In genomic region chr3:126649556-126650092, GRCh38 we compare ENCODE assay signal across 23 cellular contexts.
"Had no signal": no experiment of that assay in that cellular context is flagged by ENCODE, and none has a peak within 500 bp of the region (broad histone marks: within the 10 kb centered on the region; RNA-seq: fewer than 3 reads in every experiment).

No MANE protein-coding gene starts in this region.

- H3K36me3 Mint-ChIP-seq: activated naive CD4-positive, alpha-beta T cell treated with anti-CD3 and anti-CD28 coated beads, Interleukin-2, amount 50 U/mL, for 24 hours; WTC11 had no signal

- H3K27ac Mint-ChIP-seq: activated CD8-positive, alpha-beta T cell treated with anti-CD3 and anti-CD28 coated beads, Interleukin-2, amount 10 ng/mL, durations not matched to agents 7 days and 5 days; activated naive CD4-positive, alpha-beta T cell treated with anti-CD3 and anti-CD28 coated beads, Interleukin-2, amount 50 U/mL, for 24 hours; T-helper 17 cell; WTC11 had no signal

- H3K4me1 Mint-ChIP-seq: T-helper 17 cell had no signal

- DNase-seq: activated CD4-positive, alpha-beta T cell treated with anti-CD3 and anti-CD28 coated beads for 48 hours; activated CD4-positive, alpha-beta T cell treated with anti-CD3 and anti-CD28 coated beads, Interleukin-2, amount 50 U/mL, for 4 hours; activated CD4-positive, CD25-positive, alpha-beta regulatory T cell treated with anti-CD3 and anti-CD28 coated beads, Interleukin-2, amount 50 U/mL, for 72 hours; activated CD8-positive, alpha-beta memory T cell treated with anti-CD3 and anti-CD28 coated beads, Interleukin-2, amount 50 U/mL, for 48 hours; activated CD8-positive, alpha-beta T cell treated with anti-CD3 and anti-CD28 coated beads, Interleukin-2, amount 10 ng/mL, durations not matched to agents 7 days and 5 days; activated effector memory CD4-positive, alpha-beta T cell treated with Interleukin-2 at 50 U/mL for 16 hours; activated naive CD4-positive, alpha-beta T cell; activated T-cell treated with anti-CD3 and anti-CD28 coated beads, Interleukin-2, amount 50 U/mL, for 1 hour; aorta; body of pancreas; Kasumi-1; NCI-H1105 treated with DMSO at 0.1 percent for 48 hours; NCI-H1436 treated with DMSO at 0.1 percent for 48 hours; NCI-H187 treated with DMSO at 0.1 percent for 48 hours; NCI-H2081 treated with DMSO at 0.1 percent for 48 hours; NCI-H446; NCI-H524; SIG-M5; T-helper 17 cell; T-helper 9 cell had no signal

- H3K4me3 ChIP-seq: body of pancreas, cardiac muscle cell had no signal

- H3K27me3 Mint-ChIP-seq: activated naive CD4-positive, alpha-beta T cell treated with anti-CD3 and anti-CD28 coated beads, Interleukin-2, amount 50 U/mL, for 24 hours had no signal

- H3K9me3 Mint-ChIP-seq: activated naive CD4-positive, alpha-beta T cell treated with anti-CD3 and anti-CD28 coated beads, Interleukin-2, amount 50 U/mL, for 24 hours; WTC11 had no signal

- ATAC-seq: activated CD8-positive, alpha-beta T cell treated with anti-CD3 and anti-CD28 coated beads, Interleukin-2, amount 10 ng/mL, durations not matched to agents 7 days and 5 days; body of pancreas; T-helper 17 cell; WTC11 had no signal

- H3K27ac ChIP-seq: body of pancreas, cardiac muscle cell had no signal

- H3K27me3 ChIP-seq: body of pancreas, cardiac muscle cell had no signal

- H3K4me3 Mint-ChIP-seq: activated CD8-positive, alpha-beta T cell treated with anti-CD3 and anti-CD28 coated beads, Interleukin-2, amount 10 ng/mL, durations not matched to agents 7 days and 5 days; activated naive CD4-positive, alpha-beta T cell treated with anti-CD3 and anti-CD28 coated beads, Interleukin-2, amount 50 U/mL, for 24 hours; T-helper 17 cell; WTC11 had no signal

- H3K9me3 ChIP-seq: body of pancreas had no signal
